ENCODE assay signal across 1 cellular context in genomic region chr9:134285215-134285845, GRCh38.
TF ChIP-seq lines count a peak whose summit lies in the region.

No MANE protein-coding gene starts in this region.

TF ChIP-seq in IMR-90, 13 proteins besides CTCF, POLR2A, EP300 and RAD21 (continued from another document):
- TF ChIP-seq MXI1 (IDR thresholded peaks at IDR 0.05; ENCODE audit: borderline replicate concordance, low read depth, low read length), result no peak
- no peak for TF ChIP-seq NFE2L2 (IDR thresholded peaks at IDR 0.05; ENCODE audit: low read depth, low read length)
- no peak for TF ChIP-seq MAZ (IDR thresholded peaks at IDR 0.05; ENCODE audit: borderline replicate concordance, low read depth, low read length)
- no peak for TF ChIP-seq RFX5 (IDR thresholded peaks at IDR 0.05; ENCODE audit: low read depth, low read length)
- TF ChIP-seq BHLHE40 (IDR thresholded peaks at IDR 0.05; ENCODE audit: low read depth, low read length), result no peak
- no peak for TF ChIP-seq RCOR1 (IDR thresholded peaks at IDR 0.05; ENCODE audit: insufficient replicate concordance, low read length)
- TF ChIP-seq USF2 (IDR thresholded peaks at IDR 0.05; ENCODE audit: low read depth, low read length), result no peak
- no peak for TF ChIP-seq CEBPB (IDR thresholded peaks at IDR 0.05; ENCODE audit: low read depth, low read length)
- no peak for TF ChIP-seq CHD1 (IDR thresholded peaks at IDR 0.05; ENCODE audit: low read depth, low read length)
- TF ChIP-seq FOS (IDR thresholded peaks at IDR 0.05; ENCODE audit: low read depth, low read length), result no peak
